1 cellular context compared by ENCODE assay signal in genomic region chr11:77783023-77783422, GRCh38.
TF ChIP-seq lines count a peak whose summit lies in the region.

No MANE protein-coding gene starts in this region.

TF ChIP-seq in SK-N-SH, 30 proteins besides CTCF, POLR2A, EP300 and RAD21 (continued from another document):
- no peak for TF ChIP-seq ZBTB33 (IDR thresholded peaks at IDR 0.05; ENCODE audit: borderline replicate concordance, low read depth)
- no peak for TF ChIP-seq EZH2phosphoT487 (IDR thresholded peaks at IDR 0.05; ENCODE audit: borderline replicate concordance, low read depth)
- TF ChIP-seq SMC3 (IDR thresholded peaks at IDR 0.05; ENCODE audit: low read depth, low read length), result no peak
- no peak for TF ChIP-seq YY1 (IDR thresholded peaks at IDR 0.05; ENCODE audit: low read depth)
- no peak for TF ChIP-seq TEAD4 (IDR thresholded peaks at IDR 0.05; ENCODE audit: borderline replicate concordance, insufficient read depth)
